ENCODE assay signal across 13 cellular contexts in genomic region chr6:168369776-168370175, GRCh38. TPM values are rescaled to one million over a fixed set of nuclear protein-coding genes. Genes with fewer than 3 reads are reported as not detected.
"Had no signal": no experiment of that assay in that cellular context is flagged by ENCODE, and none has a peak within 500 bp of the region (broad histone marks: within the 10 kb centered on the region; RNA-seq: fewer than 3 reads in every experiment).

No MANE protein-coding gene starts in this region.

- H3K4me1 ChIP-seq: foreskin keratinocyte, parathyroid adenoma had no signal

- H3K36me3 ChIP-seq: neutrophil, upper lobe of left lung had no signal

- H3K36me3 Mint-ChIP-seq: activated naive CD4-positive, alpha-beta T cell treated with anti-CD3 and anti-CD28 coated beads, Interleukin-2, amount 50 U/mL, for 24 hours; naive thymus-derived CD4-positive, alpha-beta T cell; WTC11 had no signal

- H3K4me3 ChIP-seq: body of pancreas, coronary artery, upper lobe of left lung had no signal

- H3K27ac Mint-ChIP-seq: activated CD8-positive, alpha-beta T cell treated with anti-CD3 and anti-CD28 coated beads for 36 hours; activated naive CD4-positive, alpha-beta T cell treated with anti-CD3 and anti-CD28 coated beads, Interleukin-2, amount 50 U/mL, for 24 hours; naive thymus-derived CD4-positive, alpha-beta T cell; WTC11 had no signal

- H3K27me3 Mint-ChIP-seq: activated naive CD4-positive, alpha-beta T cell treated with anti-CD3 and anti-CD28 coated beads, Interleukin-2, amount 50 U/mL, for 24 hours had no signal

- H3K4me3 Mint-ChIP-seq: activated CD8-positive, alpha-beta T cell treated with anti-CD3 and anti-CD28 coated beads for 36 hours; activated naive CD4-positive, alpha-beta T cell treated with anti-CD3 and anti-CD28 coated beads, Interleukin-2, amount 50 U/mL, for 24 hours; activated T-cell treated with anti-CD3 and anti-CD28 coated beads, Interleukin-2, amount 50 U/mL, for 4 hours; naive thymus-derived CD4-positive, alpha-beta T cell; WTC11 had no signal

- H3K9ac ChIP-seq: parathyroid adenoma had no signal

- H3K27ac ChIP-seq: body of pancreas, coronary artery, foreskin keratinocyte, neutrophil, parathyroid adenoma, upper lobe of left lung had no signal

- DNase-seq: foreskin keratinocyte had no signal

- H3K9me3 ChIP-seq: body of pancreas, neutrophil, upper lobe of left lung had no signal

- H3K27me3 ChIP-seq: body of pancreas, foreskin keratinocyte, upper lobe of left lung had no signal

- H3K9me3 Mint-ChIP-seq: activated CD8-positive, alpha-beta T cell treated with anti-CD3 and anti-CD28 coated beads for 36 hours; activated naive CD4-positive, alpha-beta T cell treated with anti-CD3 and anti-CD28 coated beads, Interleukin-2, amount 50 U/mL, for 24 hours; activated T-cell treated with anti-CD3 and anti-CD28 coated beads, Interleukin-2, amount 50 U/mL, for 4 hours had no signal

RNA-seq across cellular contexts. Expression of gene DACT2, which starts 50.2 kb away (rescaled TPM):
- total RNA-seq: activated CD8-positive, alpha-beta T cell treated with anti-CD3 and anti-CD28 coated beads for 36 hours; activated T-cell treated with anti-CD3 and anti-CD28 coated beads, Interleukin-2, amount 50 U/mL, for 4 hours; lung microvascular endothelial cell; mononuclear cell had no signal
